ENCODE assay signal across 18 cellular contexts in genomic region chr20:4483481-4483880, GRCh38.
DNase-seq lines count a peak whose midpoint lies in the region; ATAC-seq and TF ChIP-seq lines count a peak whose summit lies in the region.
"Had no signal": no experiment of that assay in that cellular context is flagged by ENCODE, and none has a peak within 500 bp of the region (broad histone marks: within the 10 kb centered on the region; RNA-seq: fewer than 3 reads in every experiment).

No MANE protein-coding gene starts in this region.

- DNase-seq in AG08395 (ENCODE audit: low spot score) (peak; percentile 40), H4 (ENCODE audit: low spot score) (peak; percentile 20), amniotic epithelial cell (ENCODE audit: low read depth) (peak; percentile 80), fibroblast of pulmonary artery (ENCODE audit: low read depth) (peak; percentile 71), T-helper 1 cell (no peak), inferior parietal cortex (ENCODE audit: extremely low spot score) (no peak)
- DNase-seq: activated CD4-positive, alpha-beta memory T cell treated with anti-CD3 and anti-CD28 coated beads for 36 hours; activated T-cell treated with anti-CD3 and anti-CD28 coated beads, Interleukin-2, amount 50 U/mL, for 48 hours; central memory CD4-positive, alpha-beta T cell; effector CD4-positive, alpha-beta T cell; foreskin keratinocyte; left ventricle myocardium superior; NCI-H2107; NCI-H69; pancreas had no signal

- TF ChIP-seq CTCF in fibroblast of pulmonary artery (IDR thresholded peaks at IDR 0.05; ENCODE audit: low read length, missing control alignments): no peak

- ATAC-seq in GM18861 (IDR thresholded peaks at IDR 0.05; ENCODE audit: unreplicated experiment) (no peak), HG02623 (IDR thresholded peaks at IDR 0.05; ENCODE audit: unreplicated experiment) (no peak)
- ATAC-seq: foreskin keratinocyte, left ventricle myocardium superior, Panc1, pancreas had no signal

- no peak overlapping the region for H3K4me3 ChIP-seq in fibroblast of pulmonary artery (replicated peaks; ENCODE audit: low read depth, low read length)
- H3K4me3 ChIP-seq: pancreas had no signal

Comparison
In these comparisons a context has a peak if more than half of its experiments do, and no peak if none do; other contexts are left out.
1. DNase-seq: peak in AG08395 (single experiment), H4 (single experiment), amniotic epithelial cell (single experiment) and fibroblast of pulmonary artery (single experiment); none in T-helper 1 cell (0 of 5) and inferior parietal cortex (single experiment).